ENCODE assay signal across 9 cellular contexts in genomic region chr3:50248387-50248786, GRCh38. TPM values are rescaled to one million over a fixed set of nuclear protein-coding genes. Genes with fewer than 3 reads are reported as not detected.
DNase-seq lines count a peak whose midpoint lies in the region; ATAC-seq and TF ChIP-seq lines count a peak whose summit lies in the region.
"Had no signal": no experiment of that assay in that cellular context is flagged by ENCODE, and none has a peak within 500 bp of the region (broad histone marks: within the 10 kb centered on the region; RNA-seq: fewer than 3 reads in every experiment).

No MANE protein-coding gene starts in this region.

- no peaks in the 10 kb centered on the region for H3K27me3 ChIP-seq in uterus

- H3K4me3 ChIP-seq in uterus: no peak overlapping the region

- no peaks in the 10 kb centered on the region for H3K9me3 Mint-ChIP-seq in activated naive CD4-positive, alpha-beta T cell treated with anti-CD3 and anti-CD28 coated beads, Interleukin-2, amount 10 ng/mL, durations not matched to agents 7 days and 5 days
- no peaks in the 10 kb centered on the region for H3K9me3 Mint-ChIP-seq in chondrocyte (ENCODE audit: low read depth)
- no peaks in the 10 kb centered on the region for H3K9me3 Mint-ChIP-seq in mesothelial cell of epicardium

- H3K36me3 ChIP-seq in uterus: no peaks in the 10 kb centered on the region

- H3K4me1 Mint-ChIP-seq in activated naive CD4-positive, alpha-beta T cell treated with anti-CD3 and anti-CD28 coated beads, Interleukin-2, amount 10 ng/mL, durations not matched to agents 7 days and 5 days: peaks cover 61% of the 10 kb centered on the region
- H3K4me1 Mint-ChIP-seq in chondrocyte (ENCODE audit: low read depth) (peaks cover 73% of the 10 kb centered on the region), mesothelial cell of epicardium (peaks cover 23% of the 10 kb centered on the region)

- no peak for DNase-seq in activated naive CD4-positive, alpha-beta T cell treated with anti-CD3 and anti-CD28 coated beads, Interleukin-2, amount 10 ng/mL, durations not matched to agents 7 days and 5 days
- no peak for DNase-seq in activated naive CD4-positive, alpha-beta T cell treated with Interleukin-2 at 50 U/mL for 16 hours
- DNase-seq in chondrocyte (ENCODE audit: low spot score) (peak; percentile 87), mesothelial cell of epicardium (ENCODE audit: low spot score in 2 of 2, unreplicated experiment in 2 of 2) (no peak), uterus (no peak), anterior cingulate cortex (lab: John Stamatoyannopoulos, UW) (no peak), NCI-H774 (lab: John Stamatoyannopoulos, UW) (no peak)
- DNase-seq: C1 segment of cervical spinal cord had no signal

- TF ChIP-seq CTCF in chondrocyte (IDR thresholded peaks at IDR 0.05): no peak
- no peak for TF ChIP-seq CTCF in mesothelial cell of epicardium (IDR thresholded peaks at IDR 0.05; ENCODE audit: unreplicated experiment)
- no peak for TF ChIP-seq CTCF in uterus (IDR thresholded peaks at IDR 0.05)

- peak overlapping the region; percentile 74 for H3K27ac Mint-ChIP-seq in activated naive CD4-positive, alpha-beta T cell treated with anti-CD3 and anti-CD28 coated beads, Interleukin-2, amount 10 ng/mL, durations not matched to agents 7 days and 5 days
- peak overlapping the region; percentile 98 for H3K27ac Mint-ChIP-seq in chondrocyte (ENCODE audit: unreplicated experiment)
- H3K27ac Mint-ChIP-seq in mesothelial cell of epicardium: peak overlapping the region; percentile 69

- H3K4me3 Mint-ChIP-seq in activated naive CD4-positive, alpha-beta T cell treated with anti-CD3 and anti-CD28 coated beads, Interleukin-2, amount 10 ng/mL, durations not matched to agents 7 days and 5 days: no peak overlapping the region
- peak overlapping the region; percentile 49 for H3K4me3 Mint-ChIP-seq in chondrocyte (ENCODE audit: unreplicated experiment)
- H3K4me3 Mint-ChIP-seq in mesothelial cell of epicardium: no peak overlapping the region

- peaks cover 25% of the 10 kb centered on the region for H3K36me3 Mint-ChIP-seq in activated naive CD4-positive, alpha-beta T cell treated with anti-CD3 and anti-CD28 coated beads, Interleukin-2, amount 10 ng/mL, durations not matched to agents 7 days and 5 days
- H3K36me3 Mint-ChIP-seq in chondrocyte (ENCODE audit: low read depth) (peaks cover 8% of the 10 kb centered on the region), mesothelial cell of epicardium (peaks cover 4% of the 10 kb centered on the region)

- intact Hi-C loops in uterus (cut with DNase I; ENCODE audit: low total_unique reads): no loop called here

- H3K4me1 ChIP-seq in uterus: peaks cover 0 to 42% of the 10 kb centered on the region in 2 donors

- peak in 1 of 2 donors; percentile 8 for TF ChIP-seq POLR2A in uterus (IDR thresholded peaks at IDR 0.05)

- no peaks in the 10 kb centered on the region for H3K9me3 ChIP-seq in uterus

- H3K27ac ChIP-seq in uterus: peak overlapping the region; percentile 46 to 99

- CTCF ChIA-PET in activated naive CD4-positive, alpha-beta T cell treated with anti-CD3 and anti-CD28 coated beads, Interleukin-2, amount 10 ng/mL, durations not matched to agents 7 days and 5 days (lab: Charles Lee): interaction anchor here (0.6 to 5.1 kb wide), 6 partner anchors 9 to 54 kb away, joined by 3 to 112 read pairs (median 4); partner anchors contain the start of gene GNAI2

- no peak for ATAC-seq in HG02885 (IDR thresholded peaks at IDR 0.05; ENCODE audit: poor library complexity, unreplicated experiment)

- no peaks in the 10 kb centered on the region for H3K27me3 Mint-ChIP-seq in activated naive CD4-positive, alpha-beta T cell treated with anti-CD3 and anti-CD28 coated beads, Interleukin-2, amount 10 ng/mL, durations not matched to agents 7 days and 5 days
- H3K27me3 Mint-ChIP-seq in chondrocyte (ENCODE audit: low read depth) (no peaks in the 10 kb centered on the region), mesothelial cell of epicardium (ENCODE audit: low read depth) (no peaks in the 10 kb centered on the region)

RNA-seq across cellular contexts. Expression of gene GNAI2, which starts 12.4 kb away (rescaled TPM):
- 388 to 444 TPM (median 443 TPM) in 3 replicates for total RNA-seq in chondrocyte
- total RNA-seq in mesothelial cell of epicardium: 155 to 159 TPM (median 156 TPM) in 3 replicates
- total RNA-seq in uterus: 100 to 1,000 TPM; 123 to 325 (median 173) TPM

RNA-seq across cellular contexts. Expression of gene SEMA3B, which starts 20.6 kb away (rescaled TPM):
- 9.6 to 16.4 TPM (median 14.9 TPM) in 3 replicates for total RNA-seq in chondrocyte
- 166 to 179 TPM (median 177 TPM) in 3 replicates for total RNA-seq in mesothelial cell of epicardium
- 100 to 1,000 TPM in 1 of 4 donors, 10 to 100 TPM in 3; 24.1 to 113 (median 77.2) TPM for total RNA-seq in uterus

RNA-seq across cellular contexts. Expression of gene LSMEM2, which starts 30.5 kb away (rescaled TPM):
- total RNA-seq in chondrocyte (not detected in 3 replicates), mesothelial cell of epicardium (0.38 to 0.51 TPM (median 0.50 TPM) in 3 replicates), uterus (1 to 10 TPM in 1 of 4 donors, under 1 TPM in 1, not detected in 2; 0.90 to 1.5 TPM)

RNA-seq across cellular contexts. Expression of gene SLC38A3, which starts 43.3 kb away (rescaled TPM):
- 1.00 to 1.9 TPM (median 1.2 TPM) in 3 replicates for total RNA-seq in chondrocyte
- total RNA-seq in mesothelial cell of epicardium: 0.84 to 2.5 TPM (median 1.8 TPM) in 3 replicates
- total RNA-seq in uterus: 1 to 10 TPM in 1 of 4 donors, under 1 TPM in 1, not detected in 2; 0.69 to 4.1 TPM

RNA-seq across cellular contexts. Expression of gene IFRD2, which starts 43.8 kb away (rescaled TPM):
- total RNA-seq in chondrocyte (38.9 to 54.4 TPM (median 44.0 TPM) in 3 replicates), mesothelial cell of epicardium (40.2 to 47.3 TPM (median 46.9 TPM) in 3 replicates), uterus (10 to 100 TPM; 14.1 to 81.5 (median 25.1) TPM)
